Comparison of ENCODE assay signal across 8 cellular contexts in genomic region chr9:4298255-4299005, GRCh38. TPM values are rescaled to one million over a fixed set of nuclear protein-coding genes. Genes with fewer than 3 reads are reported as not detected.
DNase-seq lines count a peak whose midpoint lies in the region; ATAC-seq lines count a peak whose summit lies in the region.

No MANE protein-coding gene starts in this region.

- H3K4me1 Mint-ChIP-seq in activated CD4-positive, alpha-beta T cell treated with anti-CD3 and anti-CD28 coated beads, Interleukin-2, amount 10 ng/mL, durations not matched to agents 24 days and 14 days: peaks cover 36% of the 10 kb centered on the region

- H3K36me3 Mint-ChIP-seq in activated CD4-positive, alpha-beta T cell treated with anti-CD3 and anti-CD28 coated beads, Interleukin-2, amount 10 ng/mL, durations not matched to agents 24 days and 14 days (ENCODE audit: low read depth): no peaks in the 10 kb centered on the region

- H3K9me3 ChIP-seq in effector memory CD4-positive, alpha-beta T cell (ENCODE audit: control insufficient read depth, low read length): no peaks in the 10 kb centered on the region

- H3K4me3 ChIP-seq in effector memory CD4-positive, alpha-beta T cell (ENCODE audit: insufficient read depth, low read depth, low read length, poor library complexity, severe bottlenecking): peak overlapping the region; percentile 80

- H3K27me3 Mint-ChIP-seq in activated CD4-positive, alpha-beta T cell treated with anti-CD3 and anti-CD28 coated beads, Interleukin-2, amount 10 ng/mL, durations not matched to agents 24 days and 14 days: peaks cover 66% of the 10 kb centered on the region

- H3K9me3 Mint-ChIP-seq in activated CD4-positive, alpha-beta T cell treated with anti-CD3 and anti-CD28 coated beads, Interleukin-2, amount 10 ng/mL, durations not matched to agents 24 days and 14 days: no peaks in the 10 kb centered on the region

- intact Hi-C loops in activated CD4-positive, alpha-beta T cell treated with anti-CD3 and anti-CD28 coated beads, Interleukin-2, amount 10 ng/mL, durations not matched to agents 24 days and 14 days (cut with micrococcal nuclease): loop anchor here (1.0 to 5.0 kb wide), 5 partner anchors 8 to 772 kb away; partner anchors contain the start of gene RFX3

- no peak overlapping the region for H3K27ac ChIP-seq in effector memory CD4-positive, alpha-beta T cell (ENCODE audit: insufficient read depth, low read length, poor library complexity, severe bottlenecking)

- peak; percentile 38 for DNase-seq in NCI-H2171 treated with DMSO at 0.1 percent for 48 hours (lab: John Stamatoyannopoulos, UW)
- DNase-seq in NCI-H2171 (lab: John Stamatoyannopoulos, UW): no peak
- peak; percentile 81 for DNase-seq in activated CD4-positive, alpha-beta T cell treated with anti-CD3 and anti-CD28 coated beads, Interleukin-2, amount 10 ng/mL, durations not matched to agents 24 days and 14 days
- no peak for DNase-seq in effector memory CD4-positive, alpha-beta T cell
- peak; percentile 89 for DNase-seq in mesenteric fat pad (ENCODE audit: low spot score)
- peak; percentile 42 for DNase-seq in stimulated activated naive CD8-positive, alpha-beta T cell treated with anti-CD3 and anti-CD28 coated beads, Interleukin-15, Interleukin-2, amounts not matched to agents 100 U/mL and 50 U/mL, for 24 hours
- no peak for DNase-seq in cerebellar cortex (ENCODE audit: low spot score)

- H3K36me3 ChIP-seq in effector memory CD4-positive, alpha-beta T cell (ENCODE audit: control insufficient read depth, insufficient read depth, low read length): no peaks in the 10 kb centered on the region

- H3K27ac Mint-ChIP-seq in activated CD4-positive, alpha-beta T cell treated with anti-CD3 and anti-CD28 coated beads, Interleukin-2, amount 10 ng/mL, durations not matched to agents 24 days and 14 days: peak overlapping the region; percentile 87

- peaks cover 9% of the 10 kb centered on the region for H3K4me1 ChIP-seq in effector memory CD4-positive, alpha-beta T cell (ENCODE audit: control insufficient read depth, insufficient read depth, low read length, poor library complexity, severe bottlenecking)

- peaks cover 7% of the 10 kb centered on the region for H3K27me3 ChIP-seq in effector memory CD4-positive, alpha-beta T cell (replicated peaks; ENCODE audit: control insufficient read depth, insufficient read depth, low read length, poor library complexity, severe bottlenecking)

- peak; percentile 19 for ATAC-seq in HG03442 (IDR thresholded peaks at IDR 0.05; ENCODE audit: unreplicated experiment)
- peak; percentile 36 for ATAC-seq in stimulated activated naive CD8-positive, alpha-beta T cell treated with anti-CD3 and anti-CD28 coated beads, Interleukin-15, Interleukin-2, amounts not matched to agents 100 U/mL and 50 U/mL, for 24 hours

- peak overlapping the region; percentile 99 for H3K4me3 Mint-ChIP-seq in activated CD4-positive, alpha-beta T cell treated with anti-CD3 and anti-CD28 coated beads, Interleukin-2, amount 10 ng/mL, durations not matched to agents 24 days and 14 days

RNA-seq across cellular contexts. Expression of gene GLIS3, which starts 1.4 kb away (rescaled TPM):
- 1.3 and 1.8 TPM in 2 replicates for total RNA-seq in activated CD4-positive, alpha-beta T cell treated with anti-CD3 and anti-CD28 coated beads, Interleukin-2, amount 10 ng/mL, durations not matched to agents 24 days and 14 days
- 19.6 TPM for total RNA-seq in mesenteric fat pad

Comparison
In these comparisons a context has a peak if more than half of its experiments do, and no peak if none do; other contexts are left out.
1. DNase-seq: peak in NCI-H2171 treated with DMSO at 0.1 percent for 48 hours (single experiment), activated CD4-positive, alpha-beta T cell treated with anti-CD3 and anti-CD28 coated beads, Interleukin-2, amount 10 ng/mL, durations not matched to agents 24 days and 14 days (single experiment), mesenteric fat pad (single experiment) and stimulated activated naive CD8-positive, alpha-beta T cell treated with anti-CD3 and anti-CD28 coated beads, Interleukin-15, Interleukin-2, amounts not matched to agents 100 U/mL and 50 U/mL, for 24 hours (single experiment); none in NCI-H2171 (single experiment), effector memory CD4-positive, alpha-beta T cell (0 of 3) and cerebellar cortex (single experiment).